ENCODE assay signal across 11 cellular contexts in genomic region chr1:45953934-45954333, GRCh38.
DNase-seq lines count a peak whose midpoint lies in the region; ATAC-seq and TF ChIP-seq lines count a peak whose summit lies in the region.
"Had no signal": no experiment of that assay in that cellular context is flagged by ENCODE, and none has a peak within 500 bp of the region (broad histone marks: within the 10 kb centered on the region; RNA-seq: fewer than 3 reads in every experiment).

No MANE protein-coding gene starts in this region.

- DNase-seq in Right ventricle myocardium inferior (ENCODE audit: missing footprints) (no peak), cardiac septum (ENCODE audit: low spot score) (no peak), endothelial cell (ENCODE audit: low spot score) (no peak), mesendoderm (peak; percentile 92), vagina (ENCODE audit: extremely low spot score in 2 of 2) (no peak), middle frontal gyrus (ENCODE audit: extremely low spot score, low spot score) (no peak)
- DNase-seq: activated CD4-positive, alpha-beta T cell treated with anti-CD3 and anti-CD28 coated beads, Interleukin-2, amount 50 U/mL, for 1 hour; anterior cingulate cortex; upper lobe of left lung had no signal

- H3K27me3 ChIP-seq in mesendoderm (ENCODE audit: insufficient read depth, low read length, poor library complexity) (no peaks in the 10 kb centered on the region), vagina (no peaks in the 10 kb centered on the region)
- H3K27me3 ChIP-seq: upper lobe of left lung had no signal

- no peak for TF ChIP-seq POLR2A in vagina (IDR thresholded peaks at IDR 0.05)

- no CpG with 5 or more reads among the region's 2 CpGs for WGBS in mesendoderm (ENCODE audit: extremely low coverage, insufficient coverage, low lambda C conversion rate)

- no peak overlapping the region for H3K4ac ChIP-seq in mesendoderm (ENCODE audit: low read depth, low read length)

- no peaks in the 10 kb centered on the region for H3K36me3 Mint-ChIP-seq in endothelial cell (ENCODE audit: low read depth, unreplicated experiment)

- no peak overlapping the region for H4K5ac ChIP-seq in mesendoderm (ENCODE audit: low read length)

- H2BK15ac ChIP-seq in mesendoderm (replicated peaks; ENCODE audit: low read depth), result no peak overlapping the region

- peaks cover 19% of the 10 kb centered on the region for H3K4me1 Mint-ChIP-seq in endothelial cell (ENCODE audit: unreplicated experiment)

- H3K56ac ChIP-seq in mesendoderm (ENCODE audit: low read length), result peak overlapping the region; percentile 86

- peak overlapping the region; percentile 33 for H3K27ac Mint-ChIP-seq in endothelial cell (ENCODE audit: unreplicated experiment)

- H3K36me3 ChIP-seq in mesendoderm (ENCODE audit: control insufficient read depth, insufficient read depth, low read length) (no peaks in the 10 kb centered on the region), vagina (no peaks in the 10 kb centered on the region)
- H3K36me3 ChIP-seq: upper lobe of left lung had no signal

- no peaks in the 10 kb centered on the region for H3K27me3 Mint-ChIP-seq in endothelial cell (ENCODE audit: unreplicated experiment)

- peak overlapping the region; percentile 57 for H3K9ac ChIP-seq in mesendoderm (ENCODE audit: low read length)

- ATAC-seq in Right ventricle myocardium inferior (peak; percentile 10), GM21723 (IDR thresholded peaks at IDR 0.05; ENCODE audit: unreplicated experiment) (no peak), HG03097 (IDR thresholded peaks at IDR 0.05; ENCODE audit: low FRiP score, unreplicated experiment) (no peak)

- peak overlapping the region; percentile 92 for H2BK5ac ChIP-seq in mesendoderm (ENCODE audit: low read length)

- no peak overlapping the region for H4K8ac ChIP-seq in mesendoderm (ENCODE audit: low read depth, low read length)

- H3K27ac ChIP-seq in mesendoderm (ENCODE audit: low read depth, low read length), result peak overlapping the region; percentile 78
- H3K27ac ChIP-seq in vagina, result peak overlapping the region; percentile 61
- H3K27ac ChIP-seq: upper lobe of left lung had no signal

- H3K4me3 Mint-ChIP-seq in endothelial cell (ENCODE audit: unreplicated experiment), result no peak overlapping the region

- H3K79me1 ChIP-seq in mesendoderm (ENCODE audit: low read length), result no peaks in the 10 kb centered on the region

- H3K23ac ChIP-seq in mesendoderm (ENCODE audit: low read length), result no peak overlapping the region

- H3K9me3 Mint-ChIP-seq in endothelial cell (ENCODE audit: unreplicated experiment), result no peaks in the 10 kb centered on the region

- H3K4me3 ChIP-seq in mesendoderm (ENCODE audit: low read length) (no peak overlapping the region), vagina (no peak overlapping the region)
- H3K4me3 ChIP-seq: upper lobe of left lung had no signal

- no peaks in the 10 kb centered on the region for H3K79me2 ChIP-seq in mesendoderm (ENCODE audit: control insufficient read depth, insufficient read depth, low read length)

- H2BK120ac ChIP-seq in mesendoderm (ENCODE audit: low read depth, low read length), result peak overlapping the region; percentile 3

- H3K4me1 ChIP-seq in mesendoderm (ENCODE audit: control insufficient read depth, low read depth, low read length), result peaks cover 6% of the 10 kb centered on the region
- peaks cover 38% of the 10 kb centered on the region for H3K4me1 ChIP-seq in vagina

- H2AK5ac ChIP-seq in mesendoderm (ENCODE audit: low read length), result no peak overlapping the region

- H3K4me2 ChIP-seq in mesendoderm (ENCODE audit: low read length), result peak overlapping the region; percentile 35

- intact Hi-C loops in Right ventricle myocardium inferior (cut with DNase I), result no loop called here
- intact Hi-C loops in cardiac septum (cut with DNase I), result no loop called here
- intact Hi-C loops in vagina (cut with DNase I), result no loop called here

- no peaks in the 10 kb centered on the region for H3K9me3 ChIP-seq in vagina
- H3K9me3 ChIP-seq: upper lobe of left lung had no signal

- TF ChIP-seq CTCF in endothelial cell (IDR thresholded peaks at IDR 0.05; ENCODE audit: unreplicated experiment) (no peak), vagina (IDR thresholded peaks at IDR 0.05) (no peak)

- H3K18ac ChIP-seq in mesendoderm (ENCODE audit: low read length), result peak overlapping the region; percentile 98
